In genomic region chr10:11091517-11092102, GRCh38 we compare ENCODE assay signal across 1 cellular context.
TF ChIP-seq lines count a peak whose summit lies in the region.

No MANE protein-coding gene starts in this region.

TF ChIP-seq in GM12878, 131 proteins besides CTCF, POLR2A, EP300 and RAD21 (continued from another document):
- TF ChIP-seq NFIC (IDR thresholded peaks at IDR 0.05; ENCODE audit: low read depth, low read length) (peak; percentile 48; the same call in 1 of the 2 replicates), USF1 (IDR thresholded peaks at IDR 0.05; ENCODE audit: borderline replicate concordance, extremely low read length, insufficient read depth, low read depth, low read length) (no peak), ZNF592 (IDR thresholded peaks at IDR 0.05) (no peak), EGR1 (IDR thresholded peaks at IDR 0.05; ENCODE audit: borderline replicate concordance in 1 of 2, low read depth in 2 of 2, low read length in 2 of 2) (no peak), JUNB (IDR thresholded peaks at IDR 0.05) (peak; percentile 46), SREBF2 (IDR thresholded peaks at IDR 0.05; ENCODE audit: low read length) (no peak), NFXL1 (IDR thresholded peaks at IDR 0.05; ENCODE audit: borderline replicate concordance) (no peak), RUNX3 (IDR thresholded peaks at IDR 0.05; ENCODE audit: low read length) (peak; percentile 50), IRF4 (IDR thresholded peaks at IDR 0.05; ENCODE audit: low read depth, low read length) (0 out of 2 replicates have a peak, but pooled peaks have one; percentile 16)
